ENCODE assay signal across 1 cellular context in genomic region chr2:46300406-46300832, GRCh38.
TF ChIP-seq lines count a peak whose summit lies in the region.

No MANE protein-coding gene starts in this region.

TF ChIP-seq in K562, 482 proteins besides CTCF, POLR2A, EP300 and RAD21 (continued from another document):
- TF ChIP-seq PATZ1 (CRISPR knock-in tag; IDR thresholded peaks at IDR 0.05; ENCODE audit: borderline replicate concordance): no peak
- TF ChIP-seq BHLHE40 (IDR thresholded peaks at IDR 0.05; ENCODE audit: low read length): no peak
- TF ChIP-seq ZNF830 (CRISPR knock-in tag; IDR thresholded peaks at IDR 0.05): no peak
- TF ChIP-seq ZBTB11 (CRISPR knock-in tag; IDR thresholded peaks at IDR 0.05): no peak
- no peak for TF ChIP-seq FOXK1 (CRISPR knock-in tag; IDR thresholded peaks at IDR 0.05; ENCODE audit: borderline replicate concordance)
- TF ChIP-seq CBX2 (IDR thresholded peaks at IDR 0.05; ENCODE audit: insufficient read depth, low read length, poor library complexity, severe bottlenecking): no peak
- no peak for TF ChIP-seq NONO (IDR thresholded peaks at IDR 0.05; ENCODE audit: low read depth in 2 of 2, low read length in 1 of 2)
- TF ChIP-seq CREB5 (CRISPR knock-in tag; IDR thresholded peaks at IDR 0.05): no peak
